In genomic region chr2:158996378-158996993, GRCh38 we compare ENCODE assay signal across 16 cellular contexts. TPM values are rescaled to one million over a fixed set of nuclear protein-coding genes. Genes with fewer than 3 reads are reported as not detected.
DNase-seq lines count a peak whose midpoint lies in the region; ATAC-seq, FAIRE-seq and TF ChIP-seq lines count a peak whose summit lies in the region.
"Had no signal": no experiment of that assay in that cellular context is flagged by ENCODE, and none has a peak within 500 bp of the region (broad histone marks: within the 10 kb centered on the region; RNA-seq: fewer than 3 reads in every experiment).

No MANE protein-coding gene starts in this region.

- H3F3A ChIP-seq in DOHH2 (ENCODE audit: control insufficient read depth, insufficient read depth), result no peaks in the 10 kb centered on the region

- H3K27me3 ChIP-seq in DOHH2 (ENCODE audit: control insufficient read depth, low read length) (0 out of 2 replicates have a peak, but pooled peaks cover 3% of the 10 kb centered on the region), Peyer's patch (no peaks in the 10 kb centered on the region), small intestine (ENCODE audit: control insufficient read depth in 2 of 2, insufficient read depth in 2 of 2, low read length in 2 of 2) (no peaks in the 10 kb centered on the region), sigmoid colon (no peaks in the 10 kb centered on the region)
- H3K27me3 ChIP-seq: neutrophil had no signal

- no peaks in the 10 kb centered on the region for H3K9me2 ChIP-seq in DOHH2 (replicated peaks; ENCODE audit: control insufficient read depth, low read length)

- H3K9me3 ChIP-seq in DOHH2 (ENCODE audit: control insufficient read depth, insufficient read depth, low read length), result no peaks in the 10 kb centered on the region
- H3K9me3 ChIP-seq in Peyer's patch, result no peaks in the 10 kb centered on the region
- H3K9me3 ChIP-seq in small intestine (ENCODE audit: control insufficient read depth, low read depth), result no peaks in the 10 kb centered on the region
- no peaks in the 10 kb centered on the region for H3K9me3 ChIP-seq in sigmoid colon
- H3K9me3 ChIP-seq: neutrophil had no signal

- peak; percentile 14; the same call in 1 of the 2 replicates for TF ChIP-seq CTCF in 22Rv1 (IDR thresholded peaks at IDR 0.05)
- TF ChIP-seq CTCF in DOHH2 (IDR thresholded peaks at IDR 0.05; ENCODE audit: low read depth, low read length, poor library complexity, severe bottlenecking), result peak; percentile 35
- TF ChIP-seq CTCF in Peyer's patch (IDR thresholded peaks at IDR 0.05), result peak in 4 of 6 experiments; percentile 22 to 34 (median 30)
- peak in 2 of 4 experiments; percentile 14 to 33 for TF ChIP-seq CTCF in sigmoid colon (IDR thresholded peaks at IDR 0.05)

- TF ChIP-seq EP300 in sigmoid colon (IDR thresholded peaks at IDR 0.05), result no peak

- ATAC-seq in left colon, result peak; percentile 12
- no peak for ATAC-seq in HG02623 (IDR thresholded peaks at IDR 0.05; ENCODE audit: unreplicated experiment)

- H3K27ac ChIP-seq in 22Rv1, result no peak overlapping the region
- H3K27ac ChIP-seq in DOHH2 (ENCODE audit: low read depth, low read length), result no peak overlapping the region
- H3K27ac ChIP-seq in Peyer's patch, result no peak overlapping the region
- no peak overlapping the region for H3K27ac ChIP-seq in small intestine (ENCODE audit: low read depth in 1 of 2, low read length in 1 of 2)
- H3K27ac ChIP-seq in sigmoid colon, result no peak overlapping the region
- H3K27ac ChIP-seq: neutrophil had no signal

- FAIRE-seq in small intestine (lab: Jason Lieb, UNC), result no peak

- no peaks in the 10 kb centered on the region for H4K20me1 ChIP-seq in DOHH2 (ENCODE audit: control insufficient read depth, insufficient read depth, low read depth, low read length)

- DNase-seq in Peyer's patch (no peak), left colon (no peak), small intestine (no peak), NOMO-1 treated with dmso at 0.1 percent for 144 hours (lab: John Stamatoyannopoulos, UW; ENCODE audit: unreplicated experiment) (no peak), sigmoid colon (no peak)
- DNase-seq: amygdala; effector CD4-positive, alpha-beta T cell; NCI-H1092; NCI-H446 treated with DMSO at 0.1 percent for 48 hours; Right ventricle myocardium superior; stimulated activated CD4-positive, alpha-beta T cell treated with anti-CD3 and anti-CD28 coated beads, Interleukin-15, amount 100 ng/mL, for 24 hours; stimulated activated CD8-positive, alpha-beta memory T cell treated with anti-CD3 and anti-CD28 coated beads, Interleukin-4, amount 100 ng/mL, for 48 hours had no signal

- H3K4me3 ChIP-seq in DOHH2 (ENCODE audit: low read length) (no peak overlapping the region), Peyer's patch (no peak overlapping the region), small intestine (ENCODE audit: low read depth in 1 of 2, low read length in 2 of 2) (no peak overlapping the region), sigmoid colon (no peak overlapping the region)

- no peak for TF ChIP-seq POLR2A in Peyer's patch (IDR thresholded peaks at IDR 0.05)
- no peak for TF ChIP-seq POLR2A in sigmoid colon (IDR thresholded peaks at IDR 0.05)

- H3K36me3 ChIP-seq in DOHH2 (ENCODE audit: control insufficient read depth, low read length) (no peaks in the 10 kb centered on the region), Peyer's patch (peaks cover 0 to under 1% (median 0%) of the 10 kb centered on the region in 3 donors), small intestine (ENCODE audit: control insufficient read depth in 2 of 2, insufficient read depth in 2 of 2, low read length in 2 of 2) (no peaks in the 10 kb centered on the region), sigmoid colon (no peaks in the 10 kb centered on the region)
- H3K36me3 ChIP-seq: neutrophil had no signal

- intact Hi-C loops in left colon (cut with DNase I, micrococcal nuclease) (no loop called here), sigmoid colon (cut with DNase I) (no loop called here)

- WGBS in small intestine, 3 donors, result 85 to 93% (median 92%) methylated on average over 4 of the region's 4 CpGs
- WGBS in sigmoid colon, 2 donors, result 70 to 85% methylated on average over 4 of the region's 4 CpGs

- H3K79me2 ChIP-seq in DOHH2 (ENCODE audit: control insufficient read depth, low read length), result no peaks in the 10 kb centered on the region

- no peaks in the 10 kb centered on the region for H3K4me1 ChIP-seq in DOHH2 (ENCODE audit: control insufficient read depth, low read length)
- peaks cover 0 to 16% (median 0%) of the 10 kb centered on the region in 4 donors for H3K4me1 ChIP-seq in Peyer's patch
- peaks cover 0 to 2% of the 10 kb centered on the region in 2 donors for H3K4me1 ChIP-seq in small intestine (ENCODE audit: control insufficient read depth in 2 of 2, insufficient read depth in 1 of 2, low read depth in 1 of 2, low read length in 1 of 2)
- peaks cover 0 to 48% (median 26%) of the 10 kb centered on the region in 4 donors for H3K4me1 ChIP-seq in sigmoid colon

- no peak overlapping the region for H3K4me2 ChIP-seq in DOHH2 (ENCODE audit: low read length)

RNA-seq across cellular contexts. Expression of gene TANC1, which starts 28.0 kb away (rescaled TPM):
- total RNA-seq in Peyer's patch, result 10 to 100 TPM; 27.1 to 57.4 (median 55.1) TPM
- total RNA-seq in left colon, result 10 to 100 TPM; 30.5 to 37.4 TPM
- polyA plus RNA-seq in small intestine, result 1 to 10 TPM; 7.4 to 8.9 (median 8.6) TPM
- 10 to 100 TPM; 47.0 to 74.5 (median 56.9) TPM for total RNA-seq in sigmoid colon
- 10 to 100 TPM in 1 of 3 donors, 1 to 10 TPM in 2; 3.6 to 13.4 (median 5.3) TPM for polyA plus RNA-seq in sigmoid colon
